Comparison of ENCODE assay signal across 24 cellular contexts in the genomic region with DNA sequence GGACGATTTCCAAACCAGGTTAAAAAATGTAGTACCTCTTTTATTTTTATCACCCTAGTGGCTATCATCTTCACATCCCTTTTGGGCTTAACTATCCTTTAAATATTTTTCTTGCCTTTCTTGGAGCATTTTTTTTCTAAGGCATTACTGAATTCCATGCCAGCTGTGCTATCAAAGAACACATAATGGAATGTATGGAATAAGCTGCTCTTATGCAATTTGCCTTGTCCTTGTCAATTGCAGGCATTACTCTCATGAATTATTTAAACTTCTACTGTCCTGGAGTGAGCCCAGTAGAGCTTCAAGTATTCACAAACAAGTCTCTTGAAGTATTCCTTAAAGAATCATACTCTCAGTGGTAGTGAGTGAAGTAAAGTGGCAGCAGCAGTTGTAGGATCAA.
"Had no signal": no experiment of that assay in that cellular context is flagged by ENCODE, and none has a peak within 500 bp of the region (broad histone marks: within the 10 kb centered on the region; RNA-seq: fewer than 3 reads in every experiment).

No MANE protein-coding gene starts in this region.

- ATAC-seq: effector memory CD8-positive, alpha-beta T cell; esophagus mucosa; foreskin keratinocyte; gastrocnemius medialis; gastroesophageal sphincter; heart left ventricle; heart right ventricle had no signal

- H3K27me3 ChIP-seq: colonic mucosa, dorsolateral prefrontal cortex, esophagus muscularis mucosa, esophagus squamous epithelium, gastrocnemius medialis, gastroesophageal sphincter, heart left ventricle, heart right ventricle had no signal

- H3K4me3 ChIP-seq: colonic mucosa, coronary artery, dorsolateral prefrontal cortex, esophagus muscularis mucosa, esophagus squamous epithelium, gastrocnemius medialis, gastroesophageal sphincter, heart left ventricle, heart right ventricle had no signal

- DNase-seq: colonic mucosa; cortex of kidney; dermis blood vessel endothelial cell; dorsolateral prefrontal cortex; effector CD4-positive, alpha-beta T cell; effector CD8-positive, alpha-beta T cell; effector memory CD4-positive, alpha-beta T cell; effector memory CD8-positive, alpha-beta T cell; endodermal cell; erythroblast; esophagus squamous epithelium; foreskin fibroblast; foreskin keratinocyte; foreskin melanocyte; gastrocnemius medialis; glutamatergic neuron; head of caudate nucleus; heart left ventricle; heart right ventricle had no signal

- H3K27ac ChIP-seq: colonic mucosa, coronary artery, dorsolateral prefrontal cortex, epithelial cell of prostate, esophagus muscularis mucosa, esophagus squamous epithelium, foreskin keratinocyte, gastrocnemius medialis, gastroesophageal sphincter, heart left ventricle, heart right ventricle had no signal

- H3K36me3 ChIP-seq: colonic mucosa, esophagus muscularis mucosa, esophagus squamous epithelium, gastrocnemius medialis, gastroesophageal sphincter, heart left ventricle, heart right ventricle had no signal

- H3K9me3 ChIP-seq: colonic mucosa, esophagus squamous epithelium, gastrocnemius medialis, gastroesophageal sphincter had no signal
